Comparison of ENCODE assay signal across 8 cellular contexts in genomic region chr2:60439219-60439974, GRCh38.
DNase-seq lines count a peak whose midpoint lies in the region; ATAC-seq and TF ChIP-seq lines count a peak whose summit lies in the region.

No MANE protein-coding gene starts in this region.

- POLR2A ChIA-PET in WTC11 (lab: Charles Lee) = no interaction called here

- H3K4me1 Mint-ChIP-seq in WTC11 = peaks cover 50% of the 10 kb centered on the region

- no peaks in the 10 kb centered on the region for H3K36me3 Mint-ChIP-seq in WTC11

- H3K4me3 Mint-ChIP-seq in WTC11 = no peak overlapping the region

- H3K27me3 Mint-ChIP-seq in WTC11 (ENCODE audit: low read depth) = peaks cover 16% of the 10 kb centered on the region

- no peak overlapping the region for H3K27ac Mint-ChIP-seq in WTC11

- no peaks in the 10 kb centered on the region for H3K9me3 Mint-ChIP-seq in WTC11

- peak; percentile 42 for DNase-seq in ELF-1 (ENCODE audit: low read depth, low spot score)
- peak; percentile 49 for DNase-seq in WTC11 (ENCODE audit: low spot score)
- peak; percentile 79 for DNase-seq in medulla oblongata (ENCODE audit: extremely low spot score)
- DNase-seq in activated gamma-delta T cell (lab: John Stamatoyannopoulos, UW) = no peak
- DNase-seq in stimulated activated CD4-positive, alpha-beta T cell treated with anti-CD3 and anti-CD28 coated beads, Interleukin-1b, Interleukin-23, amount 100 ng/mL, for 48 hours = no peak
- no peak for DNase-seq in T-helper 1 cell

- peak; percentile 39 for TF ChIP-seq CTCF in WTC11 (IDR thresholded peaks at IDR 0.05)

- CTCF ChIA-PET in WTC11 (lab: Charles Lee) = interaction anchor here (0.6 to 2.0 kb wide), 27 partner anchors 9 to 1917 kb away, joined by 3 to 13 read pairs (median 3); no protein-coding TSS in a partner anchor

- peak; percentile 97 for ATAC-seq in GM19467 (IDR thresholded peaks at IDR 0.05; ENCODE audit: unreplicated experiment)
- ATAC-seq in HG03432 (IDR thresholded peaks at IDR 0.05; ENCODE audit: unreplicated experiment) = peak; percentile 98
- peak; percentile 68 for ATAC-seq in WTC11

TF ChIP-seq in WTC11, 78 proteins besides CTCF, POLR2A, EP300 and RAD21:
- TF ChIP-seq ESRRA (CRISPR knock-in tag; IDR thresholded peaks at IDR 0.05; ENCODE audit: borderline replicate concordance) (no peak), ETV6 (CRISPR knock-in tag; IDR thresholded peaks at IDR 0.05) (no peak), GABPB1 (CRISPR knock-in tag; IDR thresholded peaks at IDR 0.05) (no peak), PRRX2 (CRISPR knock-in tag; IDR thresholded peaks at IDR 0.05) (no peak), SP1 (CRISPR knock-in tag; conservative IDR thresholded peaks at IDR 0.05) (no peak), ZNF416 (CRISPR knock-in tag; IDR thresholded peaks at IDR 0.05) (no peak), MYBL2 (CRISPR knock-in tag; IDR thresholded peaks at IDR 0.05) (no peak), ZNF317 (CRISPR knock-in tag; IDR thresholded peaks at IDR 0.05; ENCODE audit: borderline replicate concordance, low read depth) (no peak)

Comparison
In these comparisons a context has a peak if more than half of its experiments do, and no peak if none do; other contexts are left out.
1. DNase-seq: peak in ELF-1 (single experiment), WTC11 (single experiment) and medulla oblongata (single experiment); none in activated gamma-delta T cell (single experiment), stimulated activated CD4-positive, alpha-beta T cell treated with anti-CD3 and anti-CD28 coated beads, Interleukin-1b, Interleukin-23, amount 100 ng/mL, for 48 hours (single experiment) and T-helper 1 cell (0 of 5).
2. Peak in every context shown above with its lines, with median percentiles within 50 percentile points of each other: ATAC-seq.